Comparison of ENCODE assay signal across 9 cellular contexts in genomic region chr7:55438765-55439525, GRCh38.
DNase-seq lines count a peak whose midpoint lies in the region; ATAC-seq and TF ChIP-seq lines count a peak whose summit lies in the region.
"Had no signal": no experiment of that assay in that cellular context is flagged by ENCODE, and none has a peak within 500 bp of the region (broad histone marks: within the 10 kb centered on the region; RNA-seq: fewer than 3 reads in every experiment).

No MANE protein-coding gene starts in this region.

- no peak overlapping the region for H3K56ac ChIP-seq in H9 (ENCODE audit: insufficient read length, low read depth, low read length)

- H2BK5ac ChIP-seq in H9 (ENCODE audit: insufficient read length, low read length), result no peak overlapping the region

- H4K20me1 ChIP-seq in H9 (ENCODE audit: control insufficient read depth, insufficient read depth, insufficient read length), result no peaks in the 10 kb centered on the region

- H3K4me3 ChIP-seq in BE2C (ENCODE audit: low read depth, low read length), result peak overlapping the region; percentile 41
- no peak overlapping the region for H3K4me3 ChIP-seq in tibial artery

- no peak overlapping the region for H3K23ac ChIP-seq in H9 (ENCODE audit: insufficient read length, low read depth, low read length)

- no peak for TF ChIP-seq CTCF in BE2C (IDR thresholded peaks at IDR 0.05; ENCODE audit: low read depth, low read length)
- no peak for TF ChIP-seq CTCF in H9 (conservative IDR thresholded peaks at IDR 0.05)
- no peak for TF ChIP-seq CTCF in RWPE1 (conservative IDR thresholded peaks at IDR 0.05; ENCODE audit: low read depth)
- TF ChIP-seq CTCF in tibial artery (IDR thresholded peaks at IDR 0.05), result no peak

- H2BK120ac ChIP-seq in H9 (ENCODE audit: low read depth, low read length, poor library complexity, severe bottlenecking), result no peak overlapping the region

- no peaks in the 10 kb centered on the region for H3K79me2 ChIP-seq in H9 (ENCODE audit: insufficient read depth, low read length)

- H4K8ac ChIP-seq in H9 (replicated peaks; ENCODE audit: insufficient read length, low read depth, low read length), result no peak overlapping the region

- no peak overlapping the region for H3K27ac ChIP-seq in H9 (ENCODE audit: insufficient read length, low read depth, low read length)
- no peak overlapping the region for H3K27ac ChIP-seq in RWPE1
- no peak overlapping the region for H3K27ac ChIP-seq in tibial artery

- peaks cover 3% of the 10 kb centered on the region; the same call in 1 of the 2 replicates for H3K27me3 Mint-ChIP-seq in H9 (ENCODE audit: low read depth)

- no peak overlapping the region; the same call in 1 of the 2 replicates for H3K14ac ChIP-seq in H9 (ENCODE audit: insufficient read depth, low read length)

- no peak overlapping the region for H2AFZ ChIP-seq in H9 (ENCODE audit: low read length)

- H2AK5ac ChIP-seq in H9 (ENCODE audit: insufficient read length, low read length), result no peak overlapping the region

- CTCF ChIA-PET in RWPE1 (lab: Yijun Ruan, JAX), result no interaction called here

- ATAC-seq in left cardiac atrium (peak in 1 of 2 donors; percentile 67), HG03520 (IDR thresholded peaks at IDR 0.05; ENCODE audit: unreplicated experiment) (no peak), HG02798 (IDR thresholded peaks at IDR 0.05; ENCODE audit: poor library complexity, unreplicated experiment) (no peak), GM21619 (IDR thresholded peaks at IDR 0.05; ENCODE audit: unreplicated experiment) (no peak)

- H3K4ac ChIP-seq in H9 (ENCODE audit: low read depth, low read length), result no peak overlapping the region

- H4K91ac ChIP-seq in H9 (ENCODE audit: insufficient read length, low read depth, low read length), result no peak overlapping the region

- POLR2A ChIA-PET in RWPE1 (lab: Yijun Ruan, JAX; ENCODE audit: low non-redundant PET), result no interaction called here

- no peak overlapping the region for H4K5ac ChIP-seq in H9 (ENCODE audit: insufficient read length, low read depth, low read length)

- no peak overlapping the region for H3T11ph ChIP-seq in H9 (ENCODE audit: low read length)

- no peak overlapping the region for H3K4me2 ChIP-seq in H9 (ENCODE audit: insufficient read depth, insufficient read length, low read length)

- H3K9me3 ChIP-seq in BE2C, result no peaks in the 10 kb centered on the region
- no peaks in the 10 kb centered on the region for H3K9me3 ChIP-seq in H9 (ENCODE audit: control insufficient read depth, low read depth, low read length)
- no peaks in the 10 kb centered on the region for H3K9me3 ChIP-seq in tibial artery

- H3K9ac ChIP-seq in H9 (ENCODE audit: extremely low read depth, insufficient read length, low read length), result no peak overlapping the region

- no peak overlapping the region for H2BK15ac ChIP-seq in H9 (ENCODE audit: low read depth, low read length)

- no peaks in the 10 kb centered on the region for H3K9me3 Mint-ChIP-seq in H9
- H3K9me3 Mint-ChIP-seq: naive B cell had no signal

- no peak overlapping the region for H2BK20ac ChIP-seq in H9 (ENCODE audit: low read depth, low read length, poor library complexity, severe bottlenecking)

- no peaks in the 10 kb centered on the region for H3K27me3 ChIP-seq in BE2C
- H3K27me3 ChIP-seq in H9 (ENCODE audit: insufficient read depth, low read length), result no peaks in the 10 kb centered on the region
- no peaks in the 10 kb centered on the region for H3K27me3 ChIP-seq in tibial artery

- H3K36me3 Mint-ChIP-seq in H9 (ENCODE audit: insufficient read depth in 1 of 3, low read depth in 3 of 3), result no peaks in the 10 kb centered on the region
- H3K36me3 Mint-ChIP-seq: naive B cell had no signal

- H3K36me3 ChIP-seq in BE2C (no peaks in the 10 kb centered on the region), tibial artery (no peaks in the 10 kb centered on the region)

- H3K27ac Mint-ChIP-seq in H9, result peak overlapping the region in 2 of 3 experiments; percentile 40 to 54; a peak in 3 of 7 replicates

- no peak overlapping the region for H2BK12ac ChIP-seq in H9 (ENCODE audit: insufficient read length, low read depth, low read length)

- no peak overlapping the region for H3K4me3 Mint-ChIP-seq in H9

- DNase-seq in BE2C (peak; percentile 82), H9 (no peak), RWPE1 (ENCODE audit: low spot score) (peak; percentile 53), left cardiac atrium (peak; percentile 59), tibial artery (no peak)
- DNase-seq: naive B cell had no signal

- H3K4me1 ChIP-seq in BE2C (peaks cover 30% of the 10 kb centered on the region), H9 (ENCODE audit: insufficient read depth, low read length) (no peaks in the 10 kb centered on the region), tibial artery (peaks cover 0 to 10% (median 0%) of the 10 kb centered on the region in 4 donors)

- intact Hi-C loops in left cardiac atrium (cut with DNase I), result loop anchor here in 1 of 2 donors (10.0 kb wide), 1 partner anchor 156 kb away; no protein-coding TSS in a partner anchor
- intact Hi-C loops in tibial artery (cut with DNase I; ENCODE audit: low total_unique reads), result no loop called here

- H3K79me1 ChIP-seq in H9 (ENCODE audit: insufficient read depth, low read depth, low read length, poor library complexity, severe bottlenecking), result no peaks in the 10 kb centered on the region

- no CpG with 5 or more reads among the region's 19 CpGs for WGBS in H9 (ENCODE audit: extremely low coverage, insufficient read length, low lambda C conversion rate)

- H3K4me1 Mint-ChIP-seq in H9, result peaks cover 6 to 7% of the 10 kb centered on the region in 2 experiments; a peak in 3 of 4 replicates

- H3K18ac ChIP-seq in H9 (ENCODE audit: insufficient read length, low read depth, low read length), result no peak overlapping the region

- H3K23me2 ChIP-seq in H9 (ENCODE audit: insufficient read length, low read depth, low read length, poor library complexity, severe bottlenecking), result no peaks in the 10 kb centered on the region

Comparison
In these comparisons a context has a peak if more than half of its experiments do, and no peak if none do; other contexts are left out.
1. DNase-seq: peak in BE2C (single experiment), RWPE1 (single experiment) and left cardiac atrium (single experiment); none in H9 (single experiment) and tibial artery (0 of 2).